Comparison of ENCODE assay signal across 17 cellular contexts in genomic region chr11:78158987-78159662, GRCh38. TPM values are rescaled to one million over a fixed set of nuclear protein-coding genes. Genes with fewer than 3 reads are reported as not detected.
DNase-seq lines count a peak whose midpoint lies in the region; ATAC-seq, FAIRE-seq and TF ChIP-seq lines count a peak whose summit lies in the region.
"Had no signal": no experiment of that assay in that cellular context is flagged by ENCODE, and none has a peak within 500 bp of the region (broad histone marks: within the 10 kb centered on the region; RNA-seq: fewer than 3 reads in every experiment).

No MANE protein-coding gene starts in this region.

- no peaks in the 10 kb centered on the region for H4K20me1 ChIP-seq in HepG2 (ENCODE audit: insufficient read depth, low read length)

- in situ Hi-C loops in HepG2 (cut with HindIII; ENCODE audit: extremely low pct_ligation_motif_present, low pct_unique_long_range_greater_than_20kb), result no loop called here

- TF ChIP-seq CTCF in C4-2B (conservative IDR thresholded peaks at IDR 0.05) (no peak), HepG2 (CRISPR knock-in tag; IDR thresholded peaks at IDR 0.05) (no peak), sigmoid colon (IDR thresholded peaks at IDR 0.05) (no peak)

- no peaks in the 10 kb centered on the region; a peak in 1 of 5 replicates for H3K36me3 ChIP-seq in HepG2 (replicated peaks in 1 of 2; ENCODE audit: control insufficient read depth in 1 of 2, insufficient read depth in 2 of 2, low read length in 2 of 2)
- no peaks in the 10 kb centered on the region for H3K36me3 ChIP-seq in sigmoid colon

- no peaks in the 10 kb centered on the region for H3K79me2 ChIP-seq in HepG2 (ENCODE audit: insufficient read depth, low read length)

- no TSS peak for BruUV-seq in HepG2 (replicated peaks; lab: Mats Ljungman, UMichigan)

- H3K27me3 ChIP-seq in HepG2 (ENCODE audit: control insufficient read depth in 1 of 2, insufficient read depth in 2 of 2, low read length in 2 of 2) (no peaks in the 10 kb centered on the region), sigmoid colon (no peaks in the 10 kb centered on the region)

- no peak for TF ChIP-seq RAD21 in HepG2 (CRISPR knock-in tag; IDR thresholded peaks at IDR 0.05)

- H3K4me1 ChIP-seq in HepG2 (ENCODE audit: insufficient read depth, low read length) (peaks cover 69% of the 10 kb centered on the region), sigmoid colon (peaks cover 0 to 63% (median 50%) of the 10 kb centered on the region in 4 donors)

- CTCF ChIA-PET in HepG2 (lab: Yijun Ruan, JAX; ENCODE audit: low intra/inter-chr PET ratio, low total read pairs), result no interaction called here

- H3K4me2 ChIP-seq in HepG2 (ENCODE audit: low read depth, low read length), result no peak overlapping the region; the same call in 1 of the 2 replicates

- H2AFZ ChIP-seq in HepG2 (ENCODE audit: low read length), result no peak overlapping the region

- TF ChIP-seq EP300 in HepG2 (IDR thresholded peaks at IDR 0.05; ENCODE audit: low read depth in 2 of 2, low read length in 2 of 2) (no peak), HepG2 (CRISPR knock-in tag; IDR thresholded peaks at IDR 0.05; ENCODE audit: borderline replicate concordance) (no peak), sigmoid colon (IDR thresholded peaks at IDR 0.05) (no peak)

- H3K4me3 ChIP-seq in HepG2 (replicated peaks in 1 of 3; ENCODE audit: insufficient read depth in 1 of 3, low read depth in 2 of 3, low read length in 3 of 3) (no peak overlapping the region), sigmoid colon (no peak overlapping the region)

- intact Hi-C loops in HepG2 (cut with micrococcal nuclease; ENCODE audit: unreplicated experiment), result loop anchor here (1.0 kb wide), 1 partner anchor 49 kb away; no protein-coding TSS in a partner anchor
- intact Hi-C loops in sigmoid colon (cut with DNase I), result no loop called here

- POLR2A ChIA-PET in HepG2 (lab: Yijun Ruan, JAX), result interaction anchor here (1.3 kb wide), 1 partner anchor 12 kb away, joined by 3 read pairs; no protein-coding TSS in a partner anchor

- WGBS in HepG2 (ENCODE audit: low lambda C conversion rate), result 69% methylated on average over 6 of the region's 6 CpGs
- 66 to 80% methylated on average over 6 of the region's 6 CpGs for WGBS in sigmoid colon, 2 donors

- TF ChIP-seq POLR2A in HepG2 (IDR thresholded peaks at IDR 0.05; ENCODE audit: insufficient read depth in 1 of 2, low read depth in 2 of 2, low read length in 2 of 2) (no peak), sigmoid colon (IDR thresholded peaks at IDR 0.05) (no peak), GM18505 (IDR thresholded peaks at IDR 0.05; ENCODE audit: borderline replicate concordance, extremely low read depth, insufficient read depth, insufficient read length) (no peak)

- no peak for FAIRE-seq in HepG2 (lab: Jason Lieb, UNC)

- H3K9me3 ChIP-seq in HepG2 (ENCODE audit: low read length), result no peaks in the 10 kb centered on the region
- no peaks in the 10 kb centered on the region for H3K9me3 ChIP-seq in sigmoid colon

- peak in 5 of 61 donors; percentile 5 to 61 (median 8) for DNase-seq in caudate nucleus (lab: John Stamatoyannopoulos, UW)
- no peak for DNase-seq in HepG2 (ENCODE audit: low spot score)
- DNase-seq in sigmoid colon, result peak; percentile 82
- DNase-seq in NCI-H510A treated with DMSO at 0.1 percent for 48 hours (lab: John Stamatoyannopoulos, UW), result no peak
- no peak for DNase-seq in NCI-H1105 (lab: John Stamatoyannopoulos, UW)
- DNase-seq: activated CD4-positive, alpha-beta T cell treated with anti-CD3 and anti-CD28 coated beads, Interleukin-2, amount 50 U/mL, for 1 hour; activated naive CD4-positive, alpha-beta T cell treated with Interleukin-2 at 50 U/mL for 16 hours; DND-41; H7; naive thymus-derived CD8-positive, alpha-beta T cell; NCI-H2081 treated with DMSO at 0.1 percent for 48 hours; NCI-H524 treated with DMSO at 0.1 percent for 48 hours had no signal

- no peak overlapping the region for H3K9ac ChIP-seq in HepG2 (ENCODE audit: insufficient read depth, low read depth, low read length)

- peak overlapping the region; percentile 95; the same call in 1 of the 2 replicates for H3K27ac ChIP-seq in C4-2B
- peak overlapping the region; percentile 5 for H3K27ac ChIP-seq in caudate nucleus (ENCODE audit: low read depth, low read length)
- H3K27ac ChIP-seq in HepG2 (ENCODE audit: extremely low read length, insufficient read depth, low read length), result no peak overlapping the region
- peak overlapping the region; percentile 22 to 75 (median 44) for H3K27ac ChIP-seq in sigmoid colon

- ATAC-seq in HepG2, result no peak
- ATAC-seq in GM18909 (IDR thresholded peaks at IDR 0.05; ENCODE audit: poor library complexity, unreplicated experiment), result no peak
- no peak for ATAC-seq in GM18505 (IDR thresholded peaks at IDR 0.05; ENCODE audit: unreplicated experiment)
- ATAC-seq: naive thymus-derived CD8-positive, alpha-beta T cell; Right ventricle myocardium inferior; stimulated activated effector memory CD8-positive, alpha-beta T cell treated with anti-CD3 and anti-CD28 coated beads, Interleukin-12 subunit alpha, Interleukin-12 subunit beta, amount 100 ng/mL, for 72 hours had no signal

RNA-seq across cellular contexts. Expression of gene ALG8, which starts 19.7 kb away (rescaled TPM):
- total RNA-seq in HepG2 (2016; rRNA removed; fragmentation: Illumina TruSeq; extraction: Trizol) (50.0 and 88.0 TPM in 2 replicates), sigmoid colon (10 to 100 TPM; 15.6 to 26.4 (median 24.2) TPM)
- 27.9 and 37.5 TPM in 2 replicates for total RNA-seq in HepG2 (2016; cell fraction: cytosol; rRNA removed; fragmentation: Illumina TruSeq; extraction: Trizol; ENCODE audit: low read depth)
- 46.2 and 90.8 TPM in 2 replicates for total RNA-seq in HepG2 (2016; cell fraction: insoluble cytoplasmic fraction; rRNA removed; fragmentation: Illumina TruSeq; extraction: Trizol)
- 39.8 and 40.9 TPM in 2 replicates for total RNA-seq in HepG2 (2016; cell fraction: membrane; rRNA removed; fragmentation: Illumina TruSeq; extraction: Trizol)
- total RNA-seq in HepG2 (2016; cell fraction: nucleus; rRNA removed; fragmentation: Illumina TruSeq; extraction: Trizol), result 81.9 and 98.4 TPM in 2 replicates
- polyA plus RNA-seq in HepG2 (2011; rRNA removed) (53.5 and 75.8 TPM in 2 replicates), sigmoid colon (10 to 100 TPM; 13.2 to 24.2 (median 15.0) TPM)
- 34.9 and 52.4 TPM in 2 replicates for polyA plus RNA-seq in HepG2 (2011; cell fraction: cytosol; rRNA removed)
- polyA plus RNA-seq in HepG2 (2011; cell fraction: nucleus; rRNA removed), result 23.3 and 25.4 TPM in 2 replicates
- polyA plus RNA-seq in HepG2 (2012), result 33.9 and 48.4 TPM in 2 replicates
- polyA plus RNA-seq in HepG2 (2016; cell fraction: cytosol; fragmentation: Illumina TruSeq; extraction: Trizol; ENCODE audit: low read depth), result 21.7 and 23.1 TPM in 2 replicates
- 45.9 and 50.8 TPM in 2 replicates for polyA plus RNA-seq in HepG2 (2016; cell fraction: insoluble cytoplasmic fraction; fragmentation: Illumina TruSeq; extraction: Trizol; ENCODE audit: low read depth)
- polyA plus RNA-seq in HepG2 (2016; cell fraction: membrane; fragmentation: Illumina TruSeq; extraction: Trizol; ENCODE audit: low read depth), result 29.3 and 35.8 TPM in 2 replicates
- 116 and 123 TPM in 2 replicates for polyA plus RNA-seq in HepG2 (2016; cell fraction: nucleus; fragmentation: Illumina TruSeq; extraction: Trizol; ENCODE audit: insufficient read depth, low read depth)
- polyA minus RNA-seq in HepG2 (2011; rRNA and poly(A)+ RNA removed; ENCODE audit: low replicate concordance), result 65.9 and 176 TPM in 2 replicates
- polyA minus RNA-seq in HepG2 (2011; cell fraction: cytosol; rRNA and poly(A)+ RNA removed), result 34.7 TPM in 2 replicates
- polyA minus RNA-seq in HepG2 (2011; cell fraction: nucleus; rRNA and poly(A)+ RNA removed), result 63.3 and 64.3 TPM in 2 replicates

RNA-seq across cellular contexts. Expression of gene KCTD21, which starts 29.3 kb away (rescaled TPM):
- 3.1 and 3.9 TPM in 2 replicates for total RNA-seq in HepG2 (2016; rRNA removed; fragmentation: Illumina TruSeq; extraction: Trizol)
- total RNA-seq in HepG2 (2016; cell fraction: cytosol; rRNA removed; fragmentation: Illumina TruSeq; extraction: Trizol; ENCODE audit: low read depth), result 0.97 and 1.3 TPM in 2 replicates
- 3.3 and 4.3 TPM in 2 replicates for total RNA-seq in HepG2 (2016; cell fraction: insoluble cytoplasmic fraction; rRNA removed; fragmentation: Illumina TruSeq; extraction: Trizol)
- total RNA-seq in HepG2 (2016; cell fraction: membrane; rRNA removed; fragmentation: Illumina TruSeq; extraction: Trizol), result 3.1 TPM in 2 replicates
- total RNA-seq in HepG2 (2016; cell fraction: nucleus; rRNA removed; fragmentation: Illumina TruSeq; extraction: Trizol), result 1.3 and 1.6 TPM in 2 replicates
- polyA plus RNA-seq in HepG2 (2011; rRNA removed), result 13.2 and 13.5 TPM in 2 replicates
- 11.0 and 13.8 TPM in 2 replicates for polyA plus RNA-seq in HepG2 (2011; cell fraction: cytosol; rRNA removed)
- 5.4 and 6.0 TPM in 2 replicates for polyA plus RNA-seq in HepG2 (2011; cell fraction: nucleus; rRNA removed)
- 6.6 and 9.3 TPM in 2 replicates for polyA plus RNA-seq in HepG2 (2012)
- polyA plus RNA-seq in HepG2 (2016; cell fraction: cytosol; fragmentation: Illumina TruSeq; extraction: Trizol; ENCODE audit: low read depth), result 1.2 and 1.4 TPM in 2 replicates
- 4.8 and 5.3 TPM in 2 replicates for polyA plus RNA-seq in HepG2 (2016; cell fraction: insoluble cytoplasmic fraction; fragmentation: Illumina TruSeq; extraction: Trizol; ENCODE audit: low read depth)
- polyA plus RNA-seq in HepG2 (2016; cell fraction: membrane; fragmentation: Illumina TruSeq; extraction: Trizol; ENCODE audit: low read depth), result 2.5 and 3.1 TPM in 2 replicates
- polyA plus RNA-seq in HepG2 (2016; cell fraction: nucleus; fragmentation: Illumina TruSeq; extraction: Trizol; ENCODE audit: insufficient read depth, low read depth), result 3.6 and 4.7 TPM in 2 replicates
- polyA minus RNA-seq in HepG2 (2011; rRNA and poly(A)+ RNA removed; ENCODE audit: low replicate concordance), result 14.8 and 38.3 TPM in 2 replicates
- polyA minus RNA-seq in HepG2 (2011; cell fraction: cytosol; rRNA and poly(A)+ RNA removed), result 8.7 and 11.6 TPM in 2 replicates
- 5.3 and 6.6 TPM in 2 replicates for polyA minus RNA-seq in HepG2 (2011; cell fraction: nucleus; rRNA and poly(A)+ RNA removed)
- total RNA-seq in sigmoid colon, result 10 to 100 TPM in 2 of 4 donors, 1 to 10 TPM in 2; 5.4 to 18.8 (median 9.2) TPM
- polyA plus RNA-seq in sigmoid colon, result 1 to 10 TPM; 4.2 to 7.4 (median 4.5) TPM

RNA-seq across cellular contexts. Expression of gene USP35, which starts 29.6 kb away (rescaled TPM):
- 1.8 and 4.6 TPM in 2 replicates for total RNA-seq in HepG2 (2016; rRNA removed; fragmentation: Illumina TruSeq; extraction: Trizol)
- 0.71 and 0.88 TPM in 2 replicates for total RNA-seq in HepG2 (2016; cell fraction: cytosol; rRNA removed; fragmentation: Illumina TruSeq; extraction: Trizol; ENCODE audit: low read depth)
- total RNA-seq in HepG2 (2016; cell fraction: insoluble cytoplasmic fraction; rRNA removed; fragmentation: Illumina TruSeq; extraction: Trizol), result 1.7 and 4.5 TPM in 2 replicates
- 0.93 and 1.1 TPM in 2 replicates for total RNA-seq in HepG2 (2016; cell fraction: membrane; rRNA removed; fragmentation: Illumina TruSeq; extraction: Trizol)
- total RNA-seq in HepG2 (2016; cell fraction: nucleus; rRNA removed; fragmentation: Illumina TruSeq; extraction: Trizol), result 5.7 and 7.4 TPM in 2 replicates
- 7.7 and 11.1 TPM in 2 replicates for polyA plus RNA-seq in HepG2 (2011; rRNA removed)
- 4.0 and 5.2 TPM in 2 replicates for polyA plus RNA-seq in HepG2 (2011; cell fraction: cytosol; rRNA removed)
- polyA plus RNA-seq in HepG2 (2011; cell fraction: nucleus; rRNA removed), result 56.5 and 58.1 TPM in 2 replicates
- 4.1 and 5.5 TPM in 2 replicates for polyA plus RNA-seq in HepG2 (2012)
- polyA plus RNA-seq in HepG2 (2016; cell fraction: cytosol; fragmentation: Illumina TruSeq; extraction: Trizol; ENCODE audit: low read depth), result 0.20 and 0.27 TPM in 2 replicates
- polyA plus RNA-seq in HepG2 (2016; cell fraction: insoluble cytoplasmic fraction; fragmentation: Illumina TruSeq; extraction: Trizol; ENCODE audit: low read depth), result 1.4 and 2.7 TPM in 2 replicates
- polyA plus RNA-seq in HepG2 (2016; cell fraction: membrane; fragmentation: Illumina TruSeq; extraction: Trizol; ENCODE audit: low read depth), result 0.61 and 0.63 TPM in 2 replicates
- 10.1 and 12.3 TPM in 2 replicates for polyA plus RNA-seq in HepG2 (2016; cell fraction: nucleus; fragmentation: Illumina TruSeq; extraction: Trizol; ENCODE audit: insufficient read depth, low read depth)
- polyA minus RNA-seq in HepG2 (2011; rRNA and poly(A)+ RNA removed; ENCODE audit: low replicate concordance), result 5.1 and 12.7 TPM in 2 replicates
- 2.4 and 3.2 TPM in 2 replicates for polyA minus RNA-seq in HepG2 (2011; cell fraction: cytosol; rRNA and poly(A)+ RNA removed)
- 17.3 and 18.0 TPM in 2 replicates for polyA minus RNA-seq in HepG2 (2011; cell fraction: nucleus; rRNA and poly(A)+ RNA removed)
- total RNA-seq in sigmoid colon, result 10 to 100 TPM in 2 of 4 donors, 1 to 10 TPM in 2; 6.7 to 23.3 (median 10.6) TPM
- 1 to 10 TPM; 1.2 to 6.5 (median 2.1) TPM for polyA plus RNA-seq in sigmoid colon
